ENCODE assay signal across 8 cellular contexts in genomic region chr22:49827853-49828598, GRCh38. TPM values are rescaled to one million over a fixed set of nuclear protein-coding genes. Genes with fewer than 3 reads are reported as not detected.
DNase-seq lines count a peak whose midpoint lies in the region; ATAC-seq and TF ChIP-seq lines count a peak whose summit lies in the region.

Gene BRD1, minus strand, starts transcription at chr22:49827873. Its CDS starts 3,556 bp downstream, at chr22:49824317.

- CTCF ChIA-PET in T-cell (lab: Charles Lee), result interaction anchor here in 1 of 2 donors (0.6 kb wide), 1 partner anchor 157 kb away, joined by 3 read pairs; no protein-coding TSS in a partner anchor

- H3K4me1 ChIP-seq in right cardiac atrium (ENCODE audit: control insufficient read depth, insufficient read depth, low read length) (peaks cover 10% of the 10 kb centered on the region), psoas muscle (peaks cover 25% of the 10 kb centered on the region)

- H3K36me3 Mint-ChIP-seq in T-cell, result peaks cover 21% of the 10 kb centered on the region

- ATAC-seq in T-cell (replicated peaks in 1 of 4), result peak; percentile 56 to 74 (median 70)
- peak; percentile 69 to 78 for ATAC-seq in right cardiac atrium
- ATAC-seq in psoas muscle, result peak; percentile 64 to 81 (median 72)
- no peak for ATAC-seq in HG03520 (IDR thresholded peaks at IDR 0.05; ENCODE audit: unreplicated experiment)
- no peak for ATAC-seq in HG03378 (IDR thresholded peaks at IDR 0.05; ENCODE audit: unreplicated experiment)

- peak within 1 kb of the TSS; percentile 80 for H3K27ac ChIP-seq in HL-60 (replicated peaks)
- H3K27ac ChIP-seq in right cardiac atrium (ENCODE audit: low read length), result peak within 1 kb of the TSS; percentile 78
- H3K27ac ChIP-seq in psoas muscle, result peak within 1 kb of the TSS; percentile 80

- H3K36me3 ChIP-seq in psoas muscle (ENCODE audit: insufficient read depth in 1 of 2, low read depth in 1 of 2), result peaks cover 0 to 13% of the 10 kb centered on the region in 2 donors

- H3K4me3 Mint-ChIP-seq in T-cell, result peak within 1 kb of the TSS; percentile 90 to 94 (median 94)

- peak; percentile 63 for DNase-seq in G401 (ENCODE audit: low spot score)
- DNase-seq in HL-60 (ENCODE audit: low read depth in 1 of 2, low spot score in 1 of 2), result peak in 1 of 2 experiments; percentile 44
- DNase-seq in T-cell, result peak in 31 of 34 experiments; percentile 20 to 66 (median 48)
- no peak for DNase-seq in astrocyte of the cerebellum (ENCODE audit: low read depth)
- DNase-seq in right cardiac atrium, result peak; percentile 73 to 91 (median 88)
- DNase-seq in psoas muscle, result peak; percentile 73 to 75

- H3K27ac Mint-ChIP-seq in T-cell, result peak within 1 kb of the TSS; percentile 94 to 96

- H3K4me1 Mint-ChIP-seq in T-cell, result peaks cover 47 to 54% (median 51%) of the 10 kb centered on the region in 3 donors

- WGBS in right cardiac atrium, result 21% methylated on average over 54 of the region's 54 CpGs
- WGBS in psoas muscle, 3 donors, result 17 to 42% (median 20%) methylated on average over 18 to 53 of the region's 54 CpGs

- H3K9me3 ChIP-seq in right cardiac atrium (ENCODE audit: control insufficient read depth, low read length) (no peaks in the 10 kb centered on the region), psoas muscle (no peaks in the 10 kb centered on the region)

- TF ChIP-seq CTCF in HL-60 (IDR thresholded peaks at IDR 0.05; ENCODE audit: insufficient read depth, low read length), result no peak
- no peak for TF ChIP-seq CTCF in astrocyte of the cerebellum (IDR thresholded peaks at IDR 0.05; ENCODE audit: low read depth, low read length, missing control alignments)
- TF ChIP-seq CTCF in psoas muscle (IDR thresholded peaks at IDR 0.05), result no peak

- no peaks in the 10 kb centered on the region for H3K27me3 Mint-ChIP-seq in T-cell

- peak within 1 kb of the TSS; percentile 79 for H3K4me3 ChIP-seq in HL-60 (replicated peaks; ENCODE audit: insufficient read depth, low read length)
- peak within 1 kb of the TSS; percentile 73 for H3K4me3 ChIP-seq in astrocyte of the cerebellum (ENCODE audit: low read depth, low read length)
- H3K4me3 ChIP-seq in right cardiac atrium (ENCODE audit: low read length), result peak within 1 kb of the TSS; percentile 97
- H3K4me3 ChIP-seq in psoas muscle, result peak within 1 kb of the TSS; percentile 71

- H3K9me3 Mint-ChIP-seq in T-cell, result no peaks in the 10 kb centered on the region

- intact Hi-C loops in right cardiac atrium (cut with DNase I) (no loop called here), psoas muscle (cut with DNase I) (loop anchor here in 1 of 2 donors (5.0 kb wide), 1 partner anchor 41 kb away; no protein-coding TSS in a partner anchor)

- in situ Hi-C loops in G401 (cut with HindIII; ENCODE audit: low sequenced_read_pairs) (no loop called here), astrocyte of the cerebellum (cut with HindIII; ENCODE audit: low sequenced_read_pairs) (no loop called here)

- POLR2A ChIA-PET in T-cell (lab: Charles Lee), result no interaction called here

- H3K27me3 ChIP-seq in HL-60 (ENCODE audit: insufficient read depth, poor library complexity, severe bottlenecking) (no peaks in the 10 kb centered on the region), right cardiac atrium (ENCODE audit: control insufficient read depth, insufficient read depth) (no peaks in the 10 kb centered on the region), psoas muscle (ENCODE audit: insufficient read depth in 3 of 3, low read length in 2 of 3) (no peaks in the 10 kb centered on the region)

RNA-seq across cellular contexts. Expression of gene BRD1, which starts in this region (rescaled TPM):
- 19.3 and 27.5 TPM in 2 replicates for total RNA-seq in G401 (2014; rRNA removed; shearing (Covaris generic))
- total RNA-seq in T-cell (100 to 1,000 TPM in 2 of 5 donors, 10 to 100 TPM in 3; 86.4 to 140 (median 92.9) TPM), right cardiac atrium (10 to 100 TPM; 17.7 to 19.4 (median 18.3) TPM), psoas muscle (10 to 100 TPM; 16.9 to 22.9 (median 20.3) TPM)
- polyA plus RNA-seq in right cardiac atrium (16.3 TPM), psoas muscle (10 to 100 TPM in 2 of 3 donors, 1 to 10 TPM in 1; 7.9 to 12.8 (median 10.1) TPM)

Comparison
In these comparisons a context has a peak if more than half of its experiments do, and no peak if none do; other contexts are left out.
1. ATAC-seq: peak in T-cell (4 of 4), right cardiac atrium (2 of 2) and psoas muscle (4 of 4); none in HG03520 (single experiment) and HG03378 (single experiment).
2. Peak in every context shown above with its lines, with median percentiles within 50 percentile points of each other: H3K27ac ChIP-seq and H3K4me3 ChIP-seq.